ENCODE assay signal across 8 cellular contexts in the genomic region with DNA sequence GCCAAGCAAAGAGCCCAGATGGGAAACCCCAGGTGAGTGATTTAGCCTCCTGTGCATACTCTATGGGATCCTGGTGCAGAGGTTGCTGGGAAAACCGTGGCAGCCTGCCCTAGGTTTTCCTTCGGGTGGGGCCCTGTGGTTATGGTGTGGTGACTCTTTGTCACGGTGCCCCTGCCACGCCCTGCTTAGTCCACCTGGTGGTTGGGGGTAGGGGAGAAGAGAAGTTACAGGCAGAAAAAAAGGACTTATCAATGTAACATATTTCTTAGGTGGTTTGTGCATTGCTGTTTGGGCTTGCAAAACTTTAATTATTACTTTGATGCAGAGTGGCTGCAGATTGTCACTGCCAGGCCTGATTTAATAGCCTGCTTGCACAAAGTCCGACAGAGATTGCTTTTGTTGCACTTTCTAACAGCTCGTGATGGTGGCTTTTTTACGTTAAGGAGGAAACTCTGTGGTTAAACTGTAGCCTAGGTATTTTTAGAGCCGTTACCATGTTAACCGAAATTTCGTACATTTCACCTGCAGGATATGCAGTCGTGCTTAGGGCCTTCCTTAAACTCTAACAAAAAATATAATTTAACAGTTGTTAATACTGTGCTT.
A peak's percentile ranks its signal among the peaks of the same experiment; 100 is the strongest.
DNase-seq lines count a peak whose midpoint lies in the region; ATAC-seq and TF ChIP-seq lines count a peak whose summit lies in the region.

No MANE protein-coding gene starts in this region.

- DNase-seq in CD4-positive, CD25-positive, alpha-beta regulatory T cell, result peak; percentile 27 to 92 (median 78)
- peak; percentile 76 for DNase-seq in SKM-1 (lab: John Stamatoyannopoulos, UW; ENCODE audit: unreplicated experiment)
- DNase-seq in body of pancreas, result peak; percentile 82 to 90 (median 86)
- peak in 1 of 2 donors; percentile 83 for DNase-seq in upper lobe of left lung
- no peak for DNase-seq in NCI-H1694 treated with DMSO at 0.1 percent for 48 hours (lab: John Stamatoyannopoulos, UW)

- intact Hi-C loops in body of pancreas (cut with DNase I), result loop anchor here (10.0 kb wide), 1 partner anchor 531 kb away; no protein-coding TSS in a partner anchor

- H3K27me3 Mint-ChIP-seq in CD4-positive, CD25-positive, alpha-beta regulatory T cell, result no peaks in the 10 kb centered on the region

- H3K9ac ChIP-seq in mucosa of stomach (ENCODE audit: low read length), result peak overlapping the region; percentile 3

- peaks cover 0 to 1% (median 0%) of the 10 kb centered on the region in 7 donors for H3K9me3 Mint-ChIP-seq in CD4-positive, CD25-positive, alpha-beta regulatory T cell

- no peak for TF ChIP-seq POLR2A in body of pancreas (IDR thresholded peaks at IDR 0.05)
- no peak for TF ChIP-seq POLR2A in upper lobe of left lung (IDR thresholded peaks at IDR 0.05)

- peak in 1 of 4 donors; percentile 40 for TF ChIP-seq EP300 in upper lobe of left lung (IDR thresholded peaks at IDR 0.05)

- no peaks in the 10 kb centered on the region for H3K36me3 Mint-ChIP-seq in CD4-positive, CD25-positive, alpha-beta regulatory T cell

- no peaks in the 10 kb centered on the region for H3K36me3 ChIP-seq in CD4-positive, CD25-positive, alpha-beta regulatory T cell (ENCODE audit: control insufficient read depth, insufficient read depth, low read length)
- H3K36me3 ChIP-seq in body of pancreas (replicated peaks in 1 of 2; ENCODE audit: insufficient read depth in 1 of 2, low read depth in 2 of 2), result no peaks in the 10 kb centered on the region
- no peaks in the 10 kb centered on the region for H3K36me3 ChIP-seq in mucosa of stomach (ENCODE audit: control insufficient read depth, insufficient read depth, low read length)
- no peaks in the 10 kb centered on the region for H3K36me3 ChIP-seq in upper lobe of left lung

- peak; percentile 85 to 89 for ATAC-seq in CD4-positive, CD25-positive, alpha-beta regulatory T cell (ENCODE audit: low read depth in 2 of 2)
- ATAC-seq in GM19043 (IDR thresholded peaks at IDR 0.05; ENCODE audit: low read depth, unreplicated experiment), result peak; percentile 71
- peak; percentile 69 for ATAC-seq in HG03139 (IDR thresholded peaks at IDR 0.05; ENCODE audit: unreplicated experiment)
- peak; percentile 77 for ATAC-seq in body of pancreas
- peak; percentile 33 to 83 for ATAC-seq in upper lobe of left lung (ENCODE audit: low FRiP score in 2 of 2)

- peak overlapping the region; percentile 81 for H3K4me3 ChIP-seq in CD4-positive, CD25-positive, alpha-beta regulatory T cell (ENCODE audit: low read depth, low read length)
- H3K4me3 ChIP-seq in body of pancreas (no peak overlapping the region), mucosa of stomach (ENCODE audit: low read length) (no peak overlapping the region), upper lobe of left lung (no peak overlapping the region)

- H3K27me3 ChIP-seq in CD4-positive, CD25-positive, alpha-beta regulatory T cell (ENCODE audit: control insufficient read depth, insufficient read depth, low read length), result no peaks in the 10 kb centered on the region
- no peaks in the 10 kb centered on the region for H3K27me3 ChIP-seq in body of pancreas
- no peaks in the 10 kb centered on the region for H3K27me3 ChIP-seq in mucosa of stomach (ENCODE audit: control insufficient read depth, insufficient read depth, low read length)
- H3K27me3 ChIP-seq in upper lobe of left lung, result no peaks in the 10 kb centered on the region

- TF ChIP-seq CTCF in body of pancreas (IDR thresholded peaks at IDR 0.05) (peak in 3 of 7 experiments; percentile 21 to 40 (median 32)), upper lobe of left lung (IDR thresholded peaks at IDR 0.05) (peak in 2 of 6 experiments; percentile 9 to 12)

- peaks cover 15 to 23% (median 21%) of the 10 kb centered on the region in 4 donors for H3K4me1 Mint-ChIP-seq in CD4-positive, CD25-positive, alpha-beta regulatory T cell

- H3K27ac Mint-ChIP-seq in CD4-positive, CD25-positive, alpha-beta regulatory T cell, result no peak overlapping the region

- peak overlapping the region; percentile 92 for H3K27ac ChIP-seq in CD4-positive, CD25-positive, alpha-beta regulatory T cell (ENCODE audit: insufficient read depth, low read length, poor library complexity, severe bottlenecking)
- H3K27ac ChIP-seq in body of pancreas (peak overlapping the region; percentile 61 to 89 (median 76)), upper lobe of left lung (peak overlapping the region; percentile 16 to 69 (median 33))

- H3K9me3 ChIP-seq in CD4-positive, CD25-positive, alpha-beta regulatory T cell (ENCODE audit: control insufficient read depth in 2 of 2, low read length in 2 of 2), result peaks cover 0 to 2% of the 10 kb centered on the region in 2 experiments
- H3K9me3 ChIP-seq in body of pancreas (no peaks in the 10 kb centered on the region), mucosa of stomach (ENCODE audit: control insufficient read depth, low read length) (no peaks in the 10 kb centered on the region), upper lobe of left lung (no peaks in the 10 kb centered on the region)

- H3K4me1 ChIP-seq in CD4-positive, CD25-positive, alpha-beta regulatory T cell (ENCODE audit: control insufficient read depth, insufficient read depth, low read length, poor library complexity, severe bottlenecking), result peaks cover 56% of the 10 kb centered on the region
- peaks cover 56% of the 10 kb centered on the region for H3K4me1 ChIP-seq in body of pancreas
- peaks cover 39% of the 10 kb centered on the region for H3K4me1 ChIP-seq in mucosa of stomach (ENCODE audit: control insufficient read depth, insufficient read depth, low read length)
- H3K4me1 ChIP-seq in upper lobe of left lung, result peaks cover 16 to 27% (median 21%) of the 10 kb centered on the region in 4 donors

- 5 to 6% methylated on average over 11 of the region's 11 CpGs for WGBS in body of pancreas, 2 donors
- WGBS in upper lobe of left lung, 2 donors, result 35 to 45% methylated on average over 11 of the region's 11 CpGs

- H3K4me3 Mint-ChIP-seq in CD4-positive, CD25-positive, alpha-beta regulatory T cell, result no peak overlapping the region

Comparison
In these comparisons a context has a peak if more than half of its experiments do, and no peak if none do; other contexts are left out.
1. H3K27ac ChIP-seq: peak in every context shown above with its lines; median percentile 92 in CD4-positive, CD25-positive, alpha-beta regulatory T cell; 76 in body of pancreas; 33 in upper lobe of left lung.